ENCODE assay signal across 19 cellular contexts in genomic region chr16:58042886-58043515, GRCh38. TPM values are rescaled to one million over a fixed set of nuclear protein-coding genes. Genes with fewer than 3 reads are reported as not detected.
DNase-seq lines count a peak whose midpoint lies in the region; ATAC-seq and TF ChIP-seq lines count a peak whose summit lies in the region.
"Had no signal": no experiment of that assay in that cellular context is flagged by ENCODE, and none has a peak within 500 bp of the region (broad histone marks: within the 10 kb centered on the region; RNA-seq: fewer than 3 reads in every experiment).

No MANE protein-coding gene starts in this region.

- WGBS in H9 (ENCODE audit: extremely low coverage, insufficient read length, low lambda C conversion rate), result no CpG with 5 or more reads among the region's 16 CpGs

- H3K4me1 Mint-ChIP-seq in Caco-2 (ENCODE audit: low read depth, unreplicated experiment) (no peaks in the 10 kb centered on the region), H9 (peaks cover under 1 to 12% of the 10 kb centered on the region in 2 experiments)
- H3K4me1 Mint-ChIP-seq: CD14-positive monocyte; CD4-positive, alpha-beta memory T cell; IgD-negative memory B cell had no signal

- ATAC-seq in RWPE2 (ENCODE audit: low read depth) (no peak), HG02623 (IDR thresholded peaks at IDR 0.05; ENCODE audit: unreplicated experiment) (no peak)
- ATAC-seq: A549 had no signal

- H2AFZ ChIP-seq in osteoblast (ENCODE audit: low read length) (no peak overlapping the region), H9 (ENCODE audit: low read length) (no peak overlapping the region)
- H2AFZ ChIP-seq: GM23248 had no signal

- H3K56ac ChIP-seq in H9 (ENCODE audit: insufficient read length, low read depth, low read length), result no peak overlapping the region

- H3K79me1 ChIP-seq in H9 (ENCODE audit: insufficient read depth, low read depth, low read length, poor library complexity, severe bottlenecking), result no peaks in the 10 kb centered on the region

- H3K27ac ChIP-seq in RWPE2 (ENCODE audit: poor library complexity, severe bottlenecking) (no peak overlapping the region), osteoblast (ENCODE audit: low read depth, low read length) (no peak overlapping the region), H9 (ENCODE audit: insufficient read length, low read depth, low read length) (no peak overlapping the region)
- H3K27ac ChIP-seq: A549, GM23248, HL-60 had no signal

- CTCF ChIA-PET in Caco-2 (lab: Charles Lee), result interaction anchor here (0.6 to 1.2 kb wide), 2 partner anchors 54 to 248 kb away, joined by 3 read pairs; no protein-coding TSS in a partner anchor

- peak; percentile 53 for DNase-seq in 8988T
- DNase-seq in Caco-2, result no peak
- DNase-seq in RWPE2 (ENCODE audit: low spot score), result peak; percentile 58
- DNase-seq in osteoblast (ENCODE audit: insufficient read length, low spot score, missing footprints), result peak; percentile 87
- DNase-seq in H9, result no peak
- DNase-seq in stimulated activated CD4-positive, alpha-beta T cell treated with anti-CD3 and anti-CD28 coated beads, Interleukin-15, amount 100 ng/mL, for 24 hours, result no peak
- DNase-seq: AML-193; Calu3; CD4-positive, alpha-beta memory T cell; DND-41; EL; GM23248; HCEC 1CT; KBM-7 had no signal

- peaks cover 3% of the 10 kb centered on the region; the same call in 1 of the 2 replicates for H3K36me3 ChIP-seq in Caco-2 (ENCODE audit: control insufficient read depth, insufficient read depth, low read length)
- H3K36me3 ChIP-seq in RWPE2 (ENCODE audit: low read depth), result no peaks in the 10 kb centered on the region
- H3K36me3 ChIP-seq in osteoblast (ENCODE audit: insufficient read depth, low read length), result no peaks in the 10 kb centered on the region

- no peak overlapping the region for H2BK20ac ChIP-seq in H9 (ENCODE audit: low read depth, low read length, poor library complexity, severe bottlenecking)

- H2BK12ac ChIP-seq in H9 (ENCODE audit: insufficient read length, low read depth, low read length), result no peak overlapping the region

- H3K36me3 Mint-ChIP-seq in Caco-2 (ENCODE audit: insufficient read depth, unreplicated experiment), result no peaks in the 10 kb centered on the region
- H3K36me3 Mint-ChIP-seq in H9 (ENCODE audit: insufficient read depth in 1 of 3, low read depth in 3 of 3), result peaks cover 13 to 60% (median 45%) of the 10 kb centered on the region in 3 experiments; a peak in 6 of 7 replicates
- H3K36me3 Mint-ChIP-seq: CD14-positive monocyte; CD4-positive, alpha-beta memory T cell; IgD-negative memory B cell had no signal

- no peak overlapping the region for H4K5ac ChIP-seq in H9 (ENCODE audit: insufficient read length, low read depth, low read length)

- H3K4me2 ChIP-seq in osteoblast (ENCODE audit: insufficient read depth, low read length) (no peak overlapping the region), H9 (ENCODE audit: insufficient read depth, insufficient read length, low read length) (no peak overlapping the region)
- H3K4me2 ChIP-seq: A549 had no signal

- no peak overlapping the region for H3K9ac ChIP-seq in H9 (ENCODE audit: extremely low read depth, insufficient read length, low read length)
- H3K9ac ChIP-seq: GM23248 had no signal

- H4K91ac ChIP-seq in H9 (ENCODE audit: insufficient read length, low read depth, low read length), result no peak overlapping the region

- peaks cover 10% of the 10 kb centered on the region; the same call in 1 of the 2 replicates for H3K4me1 ChIP-seq in Caco-2
- no peaks in the 10 kb centered on the region for H3K4me1 ChIP-seq in RWPE2 (ENCODE audit: insufficient read depth, poor library complexity, severe bottlenecking)
- H3K4me1 ChIP-seq in osteoblast (ENCODE audit: insufficient read depth, low read length), result no peaks in the 10 kb centered on the region
- H3K4me1 ChIP-seq in H9 (ENCODE audit: insufficient read depth, low read length), result no peaks in the 10 kb centered on the region; the same call in 1 of the 2 replicates
- H3K4me1 ChIP-seq: A549 had no signal

- H2AK5ac ChIP-seq in H9 (ENCODE audit: insufficient read length, low read length), result no peak overlapping the region

- POLR2A ChIA-PET in Caco-2 (lab: Charles Lee), result interaction anchor here (1.4 kb wide), 1 partner anchor 18 kb away, joined by 13 read pairs; no protein-coding TSS in a partner anchor

- H2BK15ac ChIP-seq in H9 (ENCODE audit: low read depth, low read length), result no peak overlapping the region

- H3K4me3 ChIP-seq in Caco-2 (ENCODE audit: low read depth, low read length), result no peak overlapping the region
- no peak overlapping the region for H3K4me3 ChIP-seq in RWPE2 (ENCODE audit: severe bottlenecking)
- no peak overlapping the region for H3K4me3 ChIP-seq in osteoblast (ENCODE audit: insufficient read depth, low read length)
- H3K4me3 ChIP-seq: A549, GM23248 had no signal

- H3K27ac Mint-ChIP-seq in Caco-2 (ENCODE audit: unreplicated experiment) (peak overlapping the region; percentile 30), H9 (peak overlapping the region in 1 of 3 experiments; percentile 84; a peak in 1 of 7 replicates)
- H3K27ac Mint-ChIP-seq: CD14-positive monocyte had no signal

- H3K14ac ChIP-seq in H9 (ENCODE audit: insufficient read depth, low read length), result no peak overlapping the region

- H3K9me3 ChIP-seq in Caco-2, result no peaks in the 10 kb centered on the region
- H3K9me3 ChIP-seq in RWPE2 (ENCODE audit: severe bottlenecking), result no peaks in the 10 kb centered on the region
- no peaks in the 10 kb centered on the region for H3K9me3 ChIP-seq in osteoblast (ENCODE audit: low read depth, low read length)
- H3K9me3 ChIP-seq in H9 (ENCODE audit: control insufficient read depth, low read depth, low read length), result no peaks in the 10 kb centered on the region
- H3K9me3 ChIP-seq: A549 had no signal

- H3K23me2 ChIP-seq in H9 (ENCODE audit: insufficient read length, low read depth, low read length, poor library complexity, severe bottlenecking), result no peaks in the 10 kb centered on the region

- no peak overlapping the region for H4K8ac ChIP-seq in H9 (replicated peaks; ENCODE audit: insufficient read length, low read depth, low read length)

- H3K27me3 Mint-ChIP-seq in Caco-2 (ENCODE audit: insufficient read depth, unreplicated experiment), result no peaks in the 10 kb centered on the region
- no peaks in the 10 kb centered on the region for H3K27me3 Mint-ChIP-seq in H9 (ENCODE audit: low read depth)
- H3K27me3 Mint-ChIP-seq: CD4-positive, alpha-beta memory T cell; IgD-negative memory B cell had no signal

- H3K79me2 ChIP-seq in osteoblast (ENCODE audit: insufficient read depth, low read length), result no peaks in the 10 kb centered on the region
- no peaks in the 10 kb centered on the region for H3K79me2 ChIP-seq in H9 (ENCODE audit: insufficient read depth, low read length)

- H4K20me1 ChIP-seq in osteoblast (ENCODE audit: insufficient read depth, low read length), result no peaks in the 10 kb centered on the region
- H4K20me1 ChIP-seq in H9 (ENCODE audit: control insufficient read depth, insufficient read depth, insufficient read length), result no peaks in the 10 kb centered on the region

- no TSS peak for BruUV-seq in Caco-2 (replicated peaks; lab: Mats Ljungman, UMichigan)

- H3T11ph ChIP-seq in H9 (ENCODE audit: low read length), result no peak overlapping the region

- H3K4ac ChIP-seq in H9 (ENCODE audit: low read depth, low read length), result no peak overlapping the region

- intact Hi-C loops in Caco-2 (cut with micrococcal nuclease; ENCODE audit: unreplicated experiment), result no loop called here

- no peak overlapping the region for H3K23ac ChIP-seq in H9 (ENCODE audit: insufficient read length, low read depth, low read length)

- no peak overlapping the region for H3K4me3 Mint-ChIP-seq in Caco-2 (ENCODE audit: unreplicated experiment)
- no peak overlapping the region for H3K4me3 Mint-ChIP-seq in H9
- H3K4me3 Mint-ChIP-seq: CD14-positive monocyte; CD4-positive, alpha-beta memory T cell had no signal

- H3K27me3 ChIP-seq in Caco-2 (replicated peaks; ENCODE audit: control insufficient read depth, insufficient read depth, low read length), result no peaks in the 10 kb centered on the region
- H3K27me3 ChIP-seq in RWPE2 (ENCODE audit: insufficient read depth, poor library complexity, severe bottlenecking), result no peaks in the 10 kb centered on the region
- H3K27me3 ChIP-seq in osteoblast (ENCODE audit: insufficient read depth, low read length), result no peaks in the 10 kb centered on the region
- H3K27me3 ChIP-seq in H9 (ENCODE audit: insufficient read depth, low read length), result no peaks in the 10 kb centered on the region

- no peak overlapping the region for H2BK5ac ChIP-seq in H9 (ENCODE audit: insufficient read length, low read length)

- no peak for TF ChIP-seq CTCF in Caco-2 (IDR thresholded peaks at IDR 0.05; ENCODE audit: insufficient read depth in 1 of 2, low read depth in 1 of 2, low read length in 1 of 2, severe bottlenecking in 1 of 2, unreplicated experiment in 1 of 2)
- no peak for TF ChIP-seq CTCF in RWPE2 (IDR thresholded peaks at IDR 0.05; ENCODE audit: poor library complexity, severe bottlenecking)
- TF ChIP-seq CTCF in osteoblast (IDR thresholded peaks at IDR 0.05; ENCODE audit: extremely low read depth, low read depth, low read length), result no peak
- no peak for TF ChIP-seq CTCF in H9 (conservative IDR thresholded peaks at IDR 0.05)

- no peak overlapping the region for H3K18ac ChIP-seq in H9 (ENCODE audit: insufficient read length, low read depth, low read length)

- no peak overlapping the region for H2BK120ac ChIP-seq in H9 (ENCODE audit: low read depth, low read length, poor library complexity, severe bottlenecking)

- H3K9me3 Mint-ChIP-seq in Caco-2 (ENCODE audit: unreplicated experiment) (no peaks in the 10 kb centered on the region), H9 (no peaks in the 10 kb centered on the region)
- H3K9me3 Mint-ChIP-seq: CD14-positive monocyte; CD4-positive, alpha-beta memory T cell; IgD-negative memory B cell had no signal

RNA-seq across cellular contexts. Expression of gene MMP15, which starts 17.4 kb away (rescaled TPM):
- total RNA-seq in Caco-2 (2022), result 27.0 and 27.3 TPM in 2 replicates
- total RNA-seq in osteoblast, result 7.7 and 9.4 TPM in 2 replicates
- total RNA-seq in H9 (2021), result 32.9 and 33.6 TPM in 2 replicates

RNA-seq across cellular contexts. Expression of gene USB1, which starts 41.8 kb away (rescaled TPM):
- total RNA-seq in Caco-2 (2022) (90.5 and 91.2 TPM in 2 replicates), osteoblast (17.7 and 19.2 TPM in 2 replicates), H9 (2021) (65.0 and 65.6 TPM in 2 replicates)

RNA-seq across cellular contexts. Expression of gene ZNF319, which starts 42.5 kb away (rescaled TPM):
- total RNA-seq in Caco-2 (2022), result 13.3 and 16.3 TPM in 2 replicates
- total RNA-seq in osteoblast, result 4.3 and 5.6 TPM in 2 replicates
- total RNA-seq in H9 (2021), result 5.6 and 6.6 TPM in 2 replicates

Comparison
In these comparisons a context has a peak if more than half of its experiments do, and no peak if none do; other contexts are left out.
1. DNase-seq: peak in 8988T (single experiment), RWPE2 (single experiment) and osteoblast (single experiment); none in Caco-2 (0 of 2), H9 (single experiment) and stimulated activated CD4-positive, alpha-beta T cell treated with anti-CD3 and anti-CD28 coated beads, Interleukin-15, amount 100 ng/mL, for 24 hours (single experiment).